In genomic region chr3:197394126-197394463, GRCh38 we compare ENCODE assay signal across 8 cellular contexts.
DNase-seq lines count a peak whose midpoint lies in the region; ATAC-seq and TF ChIP-seq lines count a peak whose summit lies in the region.
"Not testable (repeated sequence)": the region's sequence is repeated elsewhere in the genome, so short reads cannot be mapped to it uniquely, and the experiment has no call there.

No MANE protein-coding gene starts in this region.

- intact Hi-C loops in HCT116 (cut with micrococcal nuclease); right cardiac atrium (cut with DNase I): not testable (repeated sequence)
- intact Hi-C loops in PC-9 (cut with micrococcal nuclease; ENCODE audit: unreplicated experiment) = loop anchor here (1.0 kb wide), 3 partner anchors 22 to 105 kb away; no protein-coding TSS in a partner anchor

- not testable (repeated sequence) for BruUV-seq in HCT116 (replicated peaks; lab: Mats Ljungman, UMichigan); PC-9 (replicated peaks; lab: Mats Ljungman, UMichigan)

- not testable (repeated sequence) for TF ChIP-seq RAD21 in HCT116 (IDR thresholded peaks at IDR 0.05; ENCODE audit: low read depth)

- H3K9me2 ChIP-seq in HCT116 (ENCODE audit: insufficient read depth); PC-9 (ENCODE audit: insufficient read depth): not testable (repeated sequence)

- H3K9me3 ChIP-seq in AG04450 (ENCODE audit: control insufficient read depth, insufficient read depth, low read length); HCT116 (ENCODE audit: control insufficient read depth in 1 of 2, insufficient read depth in 1 of 2, low read depth in 1 of 2, low read length in 2 of 2); PC-9 (ENCODE audit: insufficient read depth, low read depth); right cardiac atrium (ENCODE audit: control insufficient read depth, low read length); smooth muscle cell (replicated peaks; ENCODE audit: low read depth): not testable (repeated sequence)

- not testable (repeated sequence) for H3K4me3 Mint-ChIP-seq in activated CD8-positive, alpha-beta memory T cell treated with anti-CD3 and anti-CD28 coated beads, Interleukin-2, amount 10 ng/mL, durations not matched to agents 7 days and 5 days
- peak overlapping the region; percentile 27 for H3K4me3 Mint-ChIP-seq in central memory CD8-positive, alpha-beta T cell

- H3K4me1 ChIP-seq in HCT116 (ENCODE audit: control insufficient read depth in 1 of 2, insufficient read depth in 2 of 2, low read length in 2 of 2) = peaks cover 9 to 28% of the 10 kb centered on the region in 2 experiments; a peak in 3 of 4 replicates
- H3K4me1 ChIP-seq in PC-9 (replicated peaks; ENCODE audit: insufficient read depth) = peaks cover 15% of the 10 kb centered on the region
- H3K4me1 ChIP-seq in right cardiac atrium (ENCODE audit: control insufficient read depth, insufficient read depth, low read length); smooth muscle cell (ENCODE audit: low read depth): not testable (repeated sequence)

- not testable (repeated sequence) for H3K4me3 ChIP-seq in AG04450 (ENCODE audit: low read depth, low read length); HCT116 (replicated peaks in 1 of 2; ENCODE audit: low read depth in 1 of 2, low read length in 2 of 2); PC-9; right cardiac atrium (ENCODE audit: low read length); smooth muscle cell

- H3K79me2 ChIP-seq in HCT116 (ENCODE audit: insufficient read depth, low read length); PC-9 (ENCODE audit: low read depth); smooth muscle cell (ENCODE audit: low read depth): not testable (repeated sequence)

- H3K9ac ChIP-seq in HCT116 (ENCODE audit: low read length) = peak overlapping the region; percentile 46
- peak overlapping the region; percentile 75 for H3K9ac ChIP-seq in smooth muscle cell (ENCODE audit: low read depth)

- not testable (repeated sequence) for H4K20me1 ChIP-seq in HCT116 (ENCODE audit: insufficient read depth); PC-9 (ENCODE audit: insufficient read depth); smooth muscle cell (ENCODE audit: low read depth)

- H3F3A ChIP-seq in PC-9 (ENCODE audit: insufficient read depth, low read depth) = peaks cover 16% of the 10 kb centered on the region
- H3F3A ChIP-seq in smooth muscle cell (ENCODE audit: low read depth) = not testable (repeated sequence)

- not testable (repeated sequence) for H3K36me3 Mint-ChIP-seq in activated CD8-positive, alpha-beta memory T cell treated with anti-CD3 and anti-CD28 coated beads, Interleukin-2, amount 10 ng/mL, durations not matched to agents 7 days and 5 days; central memory CD8-positive, alpha-beta T cell (ENCODE audit: insufficient read depth)

- not testable (repeated sequence) for TF ChIP-seq CTCF in AG04450 (IDR thresholded peaks at IDR 0.05; ENCODE audit: low read depth, low read length); HCT116 (IDR thresholded peaks at IDR 0.05 in 2 of 3, conservative IDR thresholded peaks at IDR 0.05 in 1 of 3; ENCODE audit: borderline replicate concordance in 1 of 3, insufficient read depth in 1 of 3, low read depth in 2 of 3, low read length in 2 of 3); PC-9 (conservative IDR thresholded peaks at IDR 0.05); smooth muscle cell (IDR thresholded peaks at IDR 0.05; ENCODE audit: borderline replicate concordance, insufficient read depth, poor library complexity, severe bottlenecking)

- H3K27ac ChIP-seq in AG04450 (ENCODE audit: low read depth, low read length) = peak overlapping the region; percentile 94
- not testable (repeated sequence) for H3K27ac ChIP-seq in HCT116 (ENCODE audit: low read depth, low read length)
- peak overlapping the region; percentile 70 for H3K27ac ChIP-seq in PC-9
- H3K27ac ChIP-seq in right cardiac atrium (ENCODE audit: low read length) = peak overlapping the region; percentile 61
- peak overlapping the region; percentile 84 for H3K27ac ChIP-seq in smooth muscle cell (ENCODE audit: low read depth)

- TF ChIP-seq POLR2A in HCT116 (IDR thresholded peaks at IDR 0.05; ENCODE audit: borderline replicate concordance, extremely low read depth, insufficient read depth, insufficient read length) = not testable (repeated sequence)

- POLR2A ChIA-PET in AG04450 (lab: Yijun Ruan, JAX) (interaction anchor here (1.5 kb wide), 2 partner anchors 22 to 27 kb away, joined by 4 to 7 read pairs; no protein-coding TSS in a partner anchor), PC-9 (lab: Charles Lee; ENCODE audit: unreplicated experiment) (interaction anchor here (0.5 to 0.8 kb wide), 4 partner anchors 22 to 210 kb away, joined by 3 to 10 read pairs (median 6); no protein-coding TSS in a partner anchor)
- POLR2A ChIA-PET in HCT116 (lab: Charles Lee) = not testable (repeated sequence)

- H3K9me3 Mint-ChIP-seq in activated CD8-positive, alpha-beta memory T cell treated with anti-CD3 and anti-CD28 coated beads, Interleukin-2, amount 10 ng/mL, durations not matched to agents 7 days and 5 days (ENCODE audit: low read depth); central memory CD8-positive, alpha-beta T cell: not testable (repeated sequence)

- 95% methylated on average over 8 of the region's 8 CpGs for WGBS in right cardiac atrium
- WGBS in smooth muscle cell (ENCODE audit: low lambda C conversion rate) = 94% methylated on average over 8 of the region's 8 CpGs

- not testable (repeated sequence) for H3K36me3 ChIP-seq in HCT116 (ENCODE audit: control insufficient read depth in 1 of 2, insufficient read depth in 2 of 2, low read length in 2 of 2); PC-9 (ENCODE audit: low read depth); smooth muscle cell (ENCODE audit: low read depth)

- peaks cover 30% of the 10 kb centered on the region for H3K27me3 Mint-ChIP-seq in activated CD8-positive, alpha-beta memory T cell treated with anti-CD3 and anti-CD28 coated beads, Interleukin-2, amount 10 ng/mL, durations not matched to agents 7 days and 5 days
- peaks cover 46% of the 10 kb centered on the region for H3K27me3 Mint-ChIP-seq in central memory CD8-positive, alpha-beta T cell

- not testable (repeated sequence) for DNase-seq in AG04450 (ENCODE audit: low read depth, low spot score); HCT116 (ENCODE audit: low read depth, low spot score); PC-9; activated CD8-positive, alpha-beta memory T cell treated with anti-CD3 and anti-CD28 coated beads, Interleukin-2, amount 10 ng/mL, durations not matched to agents 7 days and 5 days; central memory CD8-positive, alpha-beta T cell (ENCODE audit: low spot score in 2 of 2); right cardiac atrium; smooth muscle cell (lab: John Stamatoyannopoulos, UW; ENCODE audit: unreplicated experiment)

- H3K27me3 ChIP-seq in AG04450 (ENCODE audit: control insufficient read depth, insufficient read depth, low read length) = peaks cover 33% of the 10 kb centered on the region
- H3K27me3 ChIP-seq in HCT116 (ENCODE audit: insufficient read depth, low read length); right cardiac atrium (ENCODE audit: control insufficient read depth, insufficient read depth); smooth muscle cell (ENCODE audit: low read depth): not testable (repeated sequence)
- peaks cover 20% of the 10 kb centered on the region for H3K27me3 ChIP-seq in PC-9 (ENCODE audit: insufficient read depth, low read depth)

- RAD21 ChIA-PET in HCT116 (lab: Charles Lee; ENCODE audit: low non-redundant PET in 1 of 2, low total read pairs in 2 of 2, uncharacterized antibody in 2 of 2, unreplicated experiment in 2 of 2) = not testable (repeated sequence)

- H3K27ac Mint-ChIP-seq in activated CD8-positive, alpha-beta memory T cell treated with anti-CD3 and anti-CD28 coated beads, Interleukin-2, amount 10 ng/mL, durations not matched to agents 7 days and 5 days = peak overlapping the region; percentile 71
- peak overlapping the region; percentile 29 for H3K27ac Mint-ChIP-seq in central memory CD8-positive, alpha-beta T cell (ENCODE audit: low read depth)

- CTCF ChIA-PET in AG04450 (lab: Charles Lee) (interaction anchor here (2.1 kb wide), 1 partner anchor 138 kb away, joined by 8 read pairs; no protein-coding TSS in a partner anchor), PC-9 (lab: Charles Lee) (interaction anchor here (2.3 kb wide), 1 partner anchor 60 kb away, joined by 10 read pairs; no protein-coding TSS in a partner anchor)
- CTCF ChIA-PET in HCT116 (lab: Charles Lee) = not testable (repeated sequence)
- CTCF ChIA-PET in activated CD8-positive, alpha-beta memory T cell treated with anti-CD3 and anti-CD28 coated beads, Interleukin-2, amount 10 ng/mL, durations not matched to agents 7 days and 5 days (lab: Charles Lee) = interaction anchor here (1.9 kb wide), 1 partner anchor 60 kb away, joined by 8 read pairs; no protein-coding TSS in a partner anchor

- H3K4me1 Mint-ChIP-seq in activated CD8-positive, alpha-beta memory T cell treated with anti-CD3 and anti-CD28 coated beads, Interleukin-2, amount 10 ng/mL, durations not matched to agents 7 days and 5 days = peaks cover 36% of the 10 kb centered on the region
- H3K4me1 Mint-ChIP-seq in central memory CD8-positive, alpha-beta T cell = peaks cover 18% of the 10 kb centered on the region

- H3K4me2 ChIP-seq in HCT116 (ENCODE audit: low read length) (peak overlapping the region; percentile 57), PC-9 (peak overlapping the region; percentile 8; the same call in 1 of the 2 replicates), smooth muscle cell (peak overlapping the region; percentile 31)

- peak overlapping the region; percentile 57 for H2AFZ ChIP-seq in HCT116 (ENCODE audit: low read depth, low read length, poor library complexity, severe bottlenecking)
- H2AFZ ChIP-seq in PC-9; smooth muscle cell (ENCODE audit: low read depth): not testable (repeated sequence)

- ATAC-seq in GM19372 (IDR thresholded peaks at IDR 0.05; ENCODE audit: low read depth, unreplicated experiment) = peak; percentile 38
- not testable (repeated sequence) for ATAC-seq in HCT116; activated CD8-positive, alpha-beta memory T cell treated with anti-CD3 and anti-CD28 coated beads, Interleukin-2, amount 10 ng/mL, durations not matched to agents 7 days and 5 days; central memory CD8-positive, alpha-beta T cell (replicated peaks; ENCODE audit: extremely low read depth, poor library complexity, severe bottlenecking); right cardiac atrium
